Comparison of ENCODE assay signal across 9 cellular contexts in genomic region chr5:151098185-151098813, GRCh38. TPM values are rescaled to one million over a fixed set of nuclear protein-coding genes. Genes with fewer than 3 reads are reported as not detected.
A peak's percentile ranks its signal among the peaks of the same experiment; 100 is the strongest.
DNase-seq lines count a peak whose midpoint lies in the region; ATAC-seq, FAIRE-seq and TF ChIP-seq lines count a peak whose summit lies in the region.
"Had no signal": no experiment of that assay in that cellular context is flagged by ENCODE, and none has a peak within 500 bp of the region (broad histone marks: within the 10 kb centered on the region; RNA-seq: fewer than 3 reads in every experiment).

No MANE protein-coding gene starts in this region.

- no peak for TF ChIP-seq POLR2A in GM12892 (IDR thresholded peaks at IDR 0.05; ENCODE audit: low read depth, low read length)

- H3K4me3 Mint-ChIP-seq in IgD-negative memory B cell, result peak overlapping the region in 3 of 4 donors; percentile 15 to 62 (median 29)

- peak; percentile 38 for ATAC-seq in GM21367 (IDR thresholded peaks at IDR 0.05; ENCODE audit: unreplicated experiment)
- ATAC-seq in Right ventricle myocardium superior (ENCODE audit: poor library complexity), result no peak

- FAIRE-seq in GM12892 (lab: Jason Lieb, UNC), result peak; percentile 77

- H3K27me3 Mint-ChIP-seq in IgD-negative memory B cell, result no peaks in the 10 kb centered on the region

- H3K9me3 Mint-ChIP-seq in IgD-negative memory B cell, result no peaks in the 10 kb centered on the region

- intact Hi-C loops in Right ventricle myocardium superior (cut with DNase I), result no loop called here

- H3K27ac Mint-ChIP-seq in IgD-negative memory B cell, result peak overlapping the region; percentile 77 to 87 (median 85)

- DNase-seq in GM12892 (ENCODE audit: insufficient read length) (no peak), medulla oblongata (ENCODE audit: extremely low spot score) (peak; percentile 46), NCI-H524 (lab: John Stamatoyannopoulos, UW) (no peak), foreskin melanocyte (no peak), Right ventricle myocardium superior (no peak), NCI-H774 (lab: John Stamatoyannopoulos, UW) (no peak)
- DNase-seq: erythroblast had no signal

- peaks cover 52 to 60% (median 56%) of the 10 kb centered on the region in 3 donors for H3K4me1 Mint-ChIP-seq in IgD-negative memory B cell

- no peaks in the 10 kb centered on the region for H3K36me3 Mint-ChIP-seq in IgD-negative memory B cell

RNA-seq across cellular contexts. Expression of gene TNIP1, which starts 17.5 kb away (rescaled TPM):
- polyA plus RNA-seq in GM12892 (2012; ENCODE audit: missing spikeins), result 187 TPM
- 78.3 TPM for polyA plus RNA-seq in IgD-negative memory B cell
- total RNA-seq in Right ventricle myocardium superior, result 126 TPM

RNA-seq across cellular contexts. Expression of gene ANXA6, which starts 59.3 kb away (rescaled TPM):
- 349 TPM for polyA plus RNA-seq in GM12892 (2012; ENCODE audit: missing spikeins)
- polyA plus RNA-seq in IgD-negative memory B cell, result 298 TPM
- total RNA-seq in Right ventricle myocardium superior, result 202 TPM
